ENCODE assay signal across 18 cellular contexts in the genomic region with DNA sequence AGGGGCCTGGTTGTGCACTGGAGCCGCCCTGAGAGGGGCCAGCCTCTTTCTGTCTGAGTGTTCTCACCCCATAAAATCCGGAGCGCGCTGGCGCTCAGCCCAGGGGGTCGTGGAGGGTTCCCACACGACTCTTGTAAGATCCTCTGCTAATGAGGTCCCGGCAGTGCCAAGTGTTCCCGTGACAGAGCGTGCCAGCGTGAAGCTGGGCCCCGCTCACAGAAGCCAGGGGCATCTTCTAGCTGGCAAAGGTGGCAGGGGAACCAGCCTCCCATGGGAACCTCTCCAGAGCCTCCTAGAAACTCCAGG.
DNase-seq lines count a peak whose midpoint lies in the region; ATAC-seq and TF ChIP-seq lines count a peak whose summit lies in the region.
"Had no signal": no experiment of that assay in that cellular context is flagged by ENCODE, and none has a peak within 500 bp of the region (broad histone marks: within the 10 kb centered on the region; RNA-seq: fewer than 3 reads in every experiment).

No MANE protein-coding gene starts in this region.

- H3K27ac ChIP-seq in C4-2B, result peak overlapping the region; percentile 93
- H3K27ac ChIP-seq in parathyroid adenoma, result peak overlapping the region; percentile 74
- H3K27ac ChIP-seq: left ventricle myocardium inferior, neural progenitor cell had no signal

- no peaks in the 10 kb centered on the region for H3K36me3 ChIP-seq in parathyroid adenoma (ENCODE audit: control insufficient read depth, insufficient read depth, low read length)
- H3K36me3 ChIP-seq: esophagus squamous epithelium, HAP-1, left ventricle myocardium inferior, neural progenitor cell had no signal

- no peak overlapping the region for H3K9ac ChIP-seq in parathyroid adenoma
- H3K9ac ChIP-seq: neural progenitor cell had no signal

- no peak for ATAC-seq in HG02798 (IDR thresholded peaks at IDR 0.05; ENCODE audit: poor library complexity, unreplicated experiment)
- ATAC-seq in GM21526 (IDR thresholded peaks at IDR 0.05; ENCODE audit: low FRiP score, unreplicated experiment), result no peak
- ATAC-seq: GM12878 had no signal

- no peaks in the 10 kb centered on the region for H3K9me3 ChIP-seq in parathyroid adenoma (ENCODE audit: control insufficient read depth, low read length)
- H3K9me3 ChIP-seq: esophagus squamous epithelium, HAP-1, left ventricle myocardium inferior had no signal

- H3K4me3 ChIP-seq in parathyroid adenoma (ENCODE audit: low read depth, low read length), result no peak overlapping the region
- H3K4me3 ChIP-seq: esophagus squamous epithelium, GM12878, HAP-1, left ventricle myocardium inferior, neural progenitor cell had no signal

- peaks cover 72% of the 10 kb centered on the region for H3K79me2 ChIP-seq in parathyroid adenoma

- DNase-seq in NCI-H1092 (lab: John Stamatoyannopoulos, UW) (peak; percentile 78), astrocyte of the hippocampus (ENCODE audit: low read depth, low spot score) (peak; percentile 30), DMS53 (lab: John Stamatoyannopoulos, UW) (no peak)
- DNase-seq: activated CD4-positive, alpha-beta memory T cell treated with anti-CD3 and anti-CD28 coated beads for 36 hours; activated naive CD4-positive, alpha-beta T cell treated with anti-CD3 and anti-CD28 coated beads for 36 hours; effector memory CD4-positive, alpha-beta T cell; esophagus squamous epithelium; left ventricle myocardium inferior; NCI-H146; stimulated activated CD4-positive, alpha-beta T cell treated with anti-CD3 and anti-CD28 coated beads, Interleukin-12 subunit alpha, Interleukin-12 subunit beta, amount 100 ng/mL, for 4 hours; substantia nigra had no signal

- TF ChIP-seq CTCF in C4-2B (conservative IDR thresholded peaks at IDR 0.05) (no peak), parathyroid adenoma (IDR thresholded peaks at IDR 0.05) (no peak)

- H3K27me3 ChIP-seq in parathyroid adenoma (ENCODE audit: control insufficient read depth, insufficient read depth, low read length), result no peaks in the 10 kb centered on the region
- H3K27me3 ChIP-seq: esophagus squamous epithelium, neural progenitor cell had no signal

- no peak overlapping the region for H2AFZ ChIP-seq in parathyroid adenoma
- H2AFZ ChIP-seq: neural progenitor cell had no signal

- H3K4me1 ChIP-seq in parathyroid adenoma, result peaks cover 66% of the 10 kb centered on the region
- H3K4me1 ChIP-seq: HAP-1 had no signal

- H3K4me2 ChIP-seq in parathyroid adenoma (ENCODE audit: low read length), result no peak overlapping the region
- H3K4me2 ChIP-seq: neural progenitor cell had no signal
